ENCODE assay signal across 16 cellular contexts in the genomic region with DNA sequence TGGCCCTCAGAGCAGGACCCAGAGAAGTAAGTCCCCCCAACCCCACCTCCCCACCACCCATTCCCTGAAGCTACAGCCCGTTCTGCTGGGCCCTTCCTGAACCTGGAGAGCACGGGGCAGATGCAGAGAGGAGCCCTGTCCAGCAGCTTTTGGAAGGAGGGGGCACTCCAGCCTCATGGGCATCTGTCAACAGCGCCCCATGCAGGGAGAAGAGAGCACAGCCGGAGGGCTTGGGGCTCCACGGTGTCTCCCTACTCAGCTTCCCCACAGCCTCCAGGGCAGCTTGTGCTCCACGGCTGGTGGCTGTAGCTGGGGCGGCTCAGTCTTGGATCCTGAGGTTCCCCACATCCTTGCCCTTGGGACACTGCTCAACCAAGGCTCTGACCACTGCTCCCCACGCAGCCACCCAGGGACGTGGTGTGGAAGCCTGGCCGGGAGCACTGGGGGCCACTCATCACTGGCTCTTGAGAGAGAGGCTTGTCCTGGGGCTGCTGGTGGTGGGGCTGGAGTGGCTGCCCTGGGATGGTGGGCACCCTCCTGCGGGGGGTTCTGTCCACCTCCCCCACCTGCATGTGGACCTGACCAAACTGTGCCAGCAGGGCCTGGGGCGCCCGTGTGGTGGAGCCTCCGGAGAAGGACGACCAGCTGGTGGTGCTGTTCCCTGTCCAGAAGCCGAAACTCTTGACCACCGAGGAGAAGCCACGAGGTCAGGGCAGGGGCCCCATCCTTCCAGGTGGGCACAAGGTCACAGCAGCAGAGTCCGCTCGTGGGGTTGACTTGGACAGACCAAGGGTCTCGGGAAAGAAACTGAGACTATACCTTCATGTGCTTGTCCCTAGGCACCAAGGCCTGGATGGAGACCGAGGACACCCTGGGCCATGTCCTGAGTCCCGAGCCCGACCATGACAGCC. TPM values are rescaled to one million over a fixed set of nuclear protein-coding genes. Genes with fewer than 3 reads are reported as not detected.
DNase-seq lines count a peak whose midpoint lies in the region; TF ChIP-seq lines count a peak whose summit lies in the region.
"Had no signal": no experiment of that assay in that cellular context is flagged by ENCODE, and none has a peak within 500 bp of the region (broad histone marks: within the 10 kb centered on the region; RNA-seq: fewer than 3 reads in every experiment).

No MANE protein-coding gene starts in this region.

- H3K9me3 Mint-ChIP-seq in HFFc6 = no peaks in the 10 kb centered on the region

- H3K36me3 Mint-ChIP-seq in HFFc6 (ENCODE audit: low read depth) = no peaks in the 10 kb centered on the region
- H3K36me3 Mint-ChIP-seq: activated naive CD8-positive, alpha-beta T cell had no signal

- TF ChIP-seq CTCF in GM10266 (IDR thresholded peaks at IDR 0.05; ENCODE audit: control insufficient read depth, insufficient read depth, low read depth, missing control alignments) = peak; percentile 12
- TF ChIP-seq CTCF in HFFc6 (IDR thresholded peaks at IDR 0.05) = 0 out of 2 replicates have a peak, but pooled peaks have one; percentile 13

- no peak overlapping the region for H3K4me3 Mint-ChIP-seq in HFFc6
- H3K4me3 Mint-ChIP-seq: activated naive CD8-positive, alpha-beta T cell had no signal

- no peak for DNase-seq in GM10266 (ENCODE audit: extremely low spot score)
- DNase-seq in HFFc6 = no peak
- DNase-seq in iPS-NIHi11 (ENCODE audit: low spot score) = peak; percentile 55
- DNase-seq in NCI-H187 treated with DMSO at 0.1 percent for 48 hours (lab: John Stamatoyannopoulos, UW) = no peak
- DNase-seq in NCI-H345 (lab: John Stamatoyannopoulos, UW) = no peak
- no peak for DNase-seq in NCI-H1417 treated with DMSO at 0.1 percent for 48 hours (lab: John Stamatoyannopoulos, UW)
- DNase-seq: activated CD4-positive, alpha-beta T cell treated with anti-CD3 and anti-CD28 coated beads for 48 hours; esophagus squamous epithelium; KG1; kidney glomerular epithelial cell; occipital lobe; stimulated activated CD4-positive, alpha-beta T cell treated with anti-CD3 and anti-CD28 coated beads, Interleukin-4, amount 100 ng/mL, for 4 hours had no signal

- no peak overlapping the region for H3K27ac Mint-ChIP-seq in HFFc6
- H3K27ac Mint-ChIP-seq: activated naive CD8-positive, alpha-beta T cell had no signal

- peaks cover 7% of the 10 kb centered on the region for H3K27me3 Mint-ChIP-seq in HFFc6 (ENCODE audit: insufficient read depth)

- no peaks in the 10 kb centered on the region for H3K4me1 Mint-ChIP-seq in HFFc6 (ENCODE audit: low read depth)

RNA-seq across cellular contexts. Expression of gene PRAP1, which starts 4.5 kb away (rescaled TPM):
- total RNA-seq in HFFc6 (2021; fragmentation: NEBNext Ultra II Directional; extraction: Animal tissue kit (Norgen Biotek cat#: 25700)) = not detected
- total RNA-seq: breast epithelium, esophagus squamous epithelium, heart left ventricle, occipital lobe, skeletal muscle tissue had no signal

RNA-seq across cellular contexts. Expression of gene FUOM, which starts 6.2 kb away (rescaled TPM):
- total RNA-seq in HFFc6 (2021; fragmentation: NEBNext Ultra II Directional; extraction: Animal tissue kit (Norgen Biotek cat#: 25700)) = 1 to 10 TPM in 5 of 6 experiments, under 1 TPM in 1; 0.55 to 8.9 (median 7.8) TPM

RNA-seq across cellular contexts. Expression of gene CALY, which starts 15.0 kb away (rescaled TPM):
- under 1 TPM in 1 of 6 experiments, not detected in 5; 0.31 TPM for total RNA-seq in HFFc6 (2021; fragmentation: NEBNext Ultra II Directional; extraction: Animal tissue kit (Norgen Biotek cat#: 25700))
- total RNA-seq: esophagus squamous epithelium, skeletal muscle tissue had no signal

RNA-seq across cellular contexts. Expression of gene ECHS1, which starts 21.5 kb away (rescaled TPM):
- total RNA-seq in HFFc6 (2021; fragmentation: NEBNext Ultra II Directional; extraction: Animal tissue kit (Norgen Biotek cat#: 25700)) = 100 to 1,000 TPM; 105 to 137 (median 114) TPM

RNA-seq across cellular contexts. Expression of gene PAOX, which starts 27.4 kb away (rescaled TPM):
- total RNA-seq in HFFc6 (2021; fragmentation: NEBNext Ultra II Directional; extraction: Animal tissue kit (Norgen Biotek cat#: 25700)) = 1 to 10 TPM; 2.4 to 4.9 (median 3.6) TPM
